1 cellular context compared by ENCODE assay signal in the genomic region with DNA sequence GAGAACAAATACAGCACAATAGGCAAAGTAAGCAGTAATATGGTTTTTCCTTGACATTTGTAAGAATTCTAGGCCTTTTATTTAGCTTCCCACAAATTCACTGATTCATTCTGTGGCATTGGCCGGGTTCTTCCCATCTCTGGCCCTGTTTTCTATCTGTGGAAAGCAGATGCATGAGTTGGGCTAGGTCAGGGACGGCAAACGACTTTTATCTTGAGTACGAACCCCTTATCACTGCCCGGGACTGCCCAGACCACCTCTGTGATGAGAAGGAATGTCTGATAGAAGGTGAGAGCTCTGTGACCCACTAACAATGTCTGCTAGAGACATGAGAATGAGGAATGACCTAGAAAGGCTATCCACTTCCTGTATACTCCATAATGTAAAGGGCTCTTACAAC.
TF ChIP-seq lines count a peak whose summit lies in the region.

No MANE protein-coding gene starts in this region.

TF ChIP-seq in K562, 482 proteins besides CTCF, POLR2A, EP300 and RAD21 (continues in another document):
- TF ChIP-seq EZH2 (IDR thresholded peaks at IDR 0.05; ENCODE audit: borderline replicate concordance, low read depth, low read length) (no peak), CHCHD3 (CRISPR knock-in tag; IDR thresholded peaks at IDR 0.05) (no peak), ZNF239 (CRISPR knock-in tag; IDR thresholded peaks at IDR 0.05) (no peak), NFRKB (IDR thresholded peaks at IDR 0.05; ENCODE audit: low read depth) (no peak), ETS2 (tag; IDR thresholded peaks at IDR 0.05; ENCODE audit: borderline replicate concordance, poor library complexity, severe bottlenecking) (no peak), POLR2H (tag; IDR thresholded peaks at IDR 0.05; ENCODE audit: low read depth) (no peak), NFIX (CRISPR knock-in tag; IDR thresholded peaks at IDR 0.05; ENCODE audit: low read depth) (no peak), ZKSCAN8 (CRISPR knock-in tag; IDR thresholded peaks at IDR 0.05) (no peak), NRF1 (conservative IDR thresholded peaks at IDR 0.05 in 1 of 2, IDR thresholded peaks at IDR 0.05 in 1 of 2) (no peak), POLR2G (IDR thresholded peaks at IDR 0.05; ENCODE audit: low read depth, low read length) (no peak), SRSF9 (IDR thresholded peaks at IDR 0.05; ENCODE audit: borderline replicate concordance, low read depth, low read length) (no peak), ZNF79 (CRISPR knock-in tag; IDR thresholded peaks at IDR 0.05; ENCODE audit: low read depth) (no peak), MTA3 (IDR thresholded peaks at IDR 0.05; ENCODE audit: borderline replicate concordance) (peak; percentile 60; the same call in 1 of the 2 replicates), HDAC3 (IDR thresholded peaks at IDR 0.05; ENCODE audit: borderline replicate concordance, partially characterized antibody) (peak; percentile 86), CBFA2T3 (IDR thresholded peaks at IDR 0.05) (peak; percentile 98), ZNF696 (CRISPR knock-in tag; conservative IDR thresholded peaks at IDR 0.05) (no peak), HDAC2 (IDR thresholded peaks at IDR 0.05) (peak; percentile 54; the same call in 1 of the 2 replicates), RBM25 (IDR thresholded peaks at IDR 0.05; ENCODE audit: low read depth, low read length, severe bottlenecking) (no peak), ILK (tag; IDR thresholded peaks at IDR 0.05; ENCODE audit: borderline replicate concordance, low read depth) (no peak), KDM1A (IDR thresholded peaks at IDR 0.05) (peak; percentile 83 to 89), E2F1 (CRISPR knock-in tag; IDR thresholded peaks at IDR 0.05) (no peak), E2F3 (CRISPR knock-in tag; IDR thresholded peaks at IDR 0.05) (no peak), OTX1 (CRISPR knock-in tag; IDR thresholded peaks at IDR 0.05) (no peak), KLF1 (tag; IDR thresholded peaks at IDR 0.05) (no peak), SMC3 (conservative IDR thresholded peaks at IDR 0.05; ENCODE audit: insufficient read depth, low read depth, low read length) (no peak), PHB (CRISPR knock-in tag; IDR thresholded peaks at IDR 0.05) (no peak), NEUROD1 (IDR thresholded peaks at IDR 0.05; ENCODE audit: borderline replicate concordance, low read depth, low read length, partially characterized antibody) (no peak), VEZF1 (CRISPR knock-in tag; IDR thresholded peaks at IDR 0.05) (0 out of 2 replicates have a peak, but pooled peaks have one; percentile 12), ZBTB7A (IDR thresholded peaks at IDR 0.05; ENCODE audit: borderline replicate concordance, control insufficient read depth, low read depth, low read length) (no peak), GTF2A2 (tag; IDR thresholded peaks at IDR 0.05) (no peak), CCAR2 (IDR thresholded peaks at IDR 0.05; ENCODE audit: low read depth, low read length) (no peak), FIP1L1 (IDR thresholded peaks at IDR 0.05; ENCODE audit: low read depth, low read length, poor library complexity, severe bottlenecking) (no peak), ZNF41 (CRISPR knock-in tag; conservative IDR thresholded peaks at IDR 0.05) (no peak), FOXJ3 (CRISPR knock-in tag; IDR thresholded peaks at IDR 0.05) (no peak), SMARCE1 (IDR thresholded peaks at IDR 0.05) (peak; percentile 77), TOE1 (IDR thresholded peaks at IDR 0.05; ENCODE audit: borderline replicate concordance) (peak; percentile 60; the same call in 1 of the 2 replicates), TOE1 (CRISPR knock-in tag; IDR thresholded peaks at IDR 0.05; ENCODE audit: borderline replicate concordance, low read depth) (no peak), HEY1 (CRISPR knock-in tag; IDR thresholded peaks at IDR 0.05; ENCODE audit: borderline replicate concordance) (no peak), PML (IDR thresholded peaks at IDR 0.05; ENCODE audit: low read length) (peak; percentile 86), PRMT5 (CRISPR knock-in tag; IDR thresholded peaks at IDR 0.05) (no peak), HOXB6 (CRISPR knock-in tag; IDR thresholded peaks at IDR 0.05; ENCODE audit: borderline replicate concordance) (no peak), ZBED1 (IDR thresholded peaks at IDR 0.05) (no peak), BRD4 (IDR thresholded peaks at IDR 0.05) (no peak), ZNF512 (tag; IDR thresholded peaks at IDR 0.05) (no peak), RBM17 (IDR thresholded peaks at IDR 0.05; ENCODE audit: borderline replicate concordance, low read depth, low read length) (no peak), TAF15 (IDR thresholded peaks at IDR 0.05; ENCODE audit: low read depth, low read length) (no peak), ZNF57 (CRISPR knock-in tag; IDR thresholded peaks at IDR 0.05) (no peak)
- TF ChIP-seq, protein P1, sequence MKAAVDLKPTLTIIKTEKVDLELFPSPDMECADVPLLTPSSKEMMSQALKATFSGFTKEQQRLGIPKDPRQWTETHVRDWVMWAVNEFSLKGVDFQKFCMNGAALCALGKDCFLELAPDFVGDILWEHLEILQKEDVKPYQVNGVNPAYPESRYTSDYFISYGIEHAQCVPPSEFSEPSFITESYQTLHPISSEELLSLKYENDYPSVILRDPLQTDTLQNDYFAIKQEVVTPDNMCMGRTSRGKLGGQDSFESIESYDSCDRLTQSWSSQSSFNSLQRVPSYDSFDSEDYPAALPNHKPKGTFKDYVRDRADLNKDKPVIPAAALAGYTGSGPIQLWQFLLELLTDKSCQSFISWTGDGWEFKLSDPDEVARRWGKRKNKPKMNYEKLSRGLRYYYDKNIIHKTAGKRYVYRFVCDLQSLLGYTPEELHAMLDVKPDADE (conservative IDR thresholded peaks at IDR 0.05; ENCODE audit: control insufficient read depth, low read depth, low read length) = no peak
- TF ChIP-seq, protein P2, sequence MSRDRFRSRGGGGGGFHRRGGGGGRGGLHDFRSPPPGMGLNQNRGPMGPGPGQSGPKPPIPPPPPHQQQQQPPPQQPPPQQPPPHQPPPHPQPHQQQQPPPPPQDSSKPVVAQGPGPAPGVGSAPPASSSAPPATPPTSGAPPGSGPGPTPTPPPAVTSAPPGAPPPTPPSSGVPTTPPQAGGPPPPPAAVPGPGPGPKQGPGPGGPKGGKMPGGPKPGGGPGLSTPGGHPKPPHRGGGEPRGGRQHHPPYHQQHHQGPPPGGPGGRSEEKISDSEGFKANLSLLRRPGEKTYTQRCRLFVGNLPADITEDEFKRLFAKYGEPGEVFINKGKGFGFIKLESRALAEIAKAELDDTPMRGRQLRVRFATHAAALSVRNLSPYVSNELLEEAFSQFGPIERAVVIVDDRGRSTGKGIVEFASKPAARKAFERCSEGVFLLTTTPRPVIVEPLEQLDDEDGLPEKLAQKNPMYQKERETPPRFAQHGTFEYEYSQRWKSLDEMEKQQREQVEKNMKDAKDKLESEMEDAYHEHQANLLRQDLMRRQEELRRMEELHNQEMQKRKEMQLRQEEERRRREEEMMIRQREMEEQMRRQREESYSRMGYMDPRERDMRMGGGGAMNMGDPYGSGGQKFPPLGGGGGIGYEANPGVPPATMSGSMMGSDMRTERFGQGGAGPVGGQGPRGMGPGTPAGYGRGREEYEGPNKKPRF (IDR thresholded peaks at IDR 0.05; ENCODE audit: low read depth, low read length) = no peak
- TF ChIP-seq, protein P3, sequence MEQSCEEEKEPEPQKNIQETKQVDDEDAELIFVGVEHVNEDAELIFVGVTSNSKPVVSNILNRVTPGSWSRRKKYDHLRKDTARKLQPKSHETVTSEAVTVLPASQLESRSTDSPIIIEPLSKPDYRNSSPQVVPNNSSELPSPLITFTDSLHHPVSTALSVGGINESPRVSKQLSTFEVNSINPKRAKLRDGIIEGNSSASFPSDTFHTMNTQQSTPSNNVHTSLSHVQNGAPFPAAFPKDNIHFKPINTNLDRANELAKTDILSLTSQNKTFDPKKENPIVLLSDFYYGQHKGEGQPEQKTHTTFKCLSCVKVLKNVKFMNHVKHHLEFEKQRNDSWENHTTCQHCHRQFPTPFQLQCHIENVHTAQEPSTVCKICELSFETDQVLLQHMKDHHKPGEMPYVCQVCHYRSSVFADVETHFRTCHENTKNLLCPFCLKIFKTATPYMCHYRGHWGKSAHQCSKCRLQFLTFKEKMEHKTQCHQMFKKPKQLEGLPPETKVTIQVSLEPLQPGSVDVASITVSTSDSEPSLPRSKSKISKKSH (CRISPR knock-in tag; IDR thresholded peaks at IDR 0.05) = no peak
- TF ChIP-seq, protein P4, sequence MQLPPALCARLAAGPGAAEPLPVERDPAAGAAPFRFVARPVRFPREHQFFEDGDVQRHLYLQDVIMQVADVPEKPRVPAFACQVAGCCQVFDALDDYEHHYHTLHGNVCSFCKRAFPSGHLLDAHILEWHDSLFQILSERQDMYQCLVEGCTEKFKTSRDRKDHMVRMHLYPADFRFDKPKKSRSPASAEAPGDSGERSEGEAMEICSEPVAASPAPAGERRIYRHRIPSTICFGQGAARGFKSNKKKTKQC (CRISPR knock-in tag; IDR thresholded peaks at IDR 0.05) = no peak
- TF ChIP-seq, protein P5, sequence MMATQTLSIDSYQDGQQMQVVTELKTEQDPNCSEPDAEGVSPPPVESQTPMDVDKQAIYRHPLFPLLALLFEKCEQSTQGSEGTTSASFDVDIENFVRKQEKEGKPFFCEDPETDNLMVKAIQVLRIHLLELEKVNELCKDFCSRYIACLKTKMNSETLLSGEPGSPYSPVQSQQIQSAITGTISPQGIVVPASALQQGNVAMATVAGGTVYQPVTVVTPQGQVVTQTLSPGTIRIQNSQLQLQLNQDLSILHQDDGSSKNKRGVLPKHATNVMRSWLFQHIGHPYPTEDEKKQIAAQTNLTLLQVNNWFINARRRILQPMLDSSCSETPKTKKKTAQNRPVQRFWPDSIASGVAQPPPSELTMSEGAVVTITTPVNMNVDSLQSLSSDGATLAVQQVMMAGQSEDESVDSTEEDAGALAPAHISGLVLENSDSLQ (IDR thresholded peaks at IDR 0.05) = peak; percentile 6; the same call in 1 of the 2 replicates
- TF ChIP-seq, protein P6, sequence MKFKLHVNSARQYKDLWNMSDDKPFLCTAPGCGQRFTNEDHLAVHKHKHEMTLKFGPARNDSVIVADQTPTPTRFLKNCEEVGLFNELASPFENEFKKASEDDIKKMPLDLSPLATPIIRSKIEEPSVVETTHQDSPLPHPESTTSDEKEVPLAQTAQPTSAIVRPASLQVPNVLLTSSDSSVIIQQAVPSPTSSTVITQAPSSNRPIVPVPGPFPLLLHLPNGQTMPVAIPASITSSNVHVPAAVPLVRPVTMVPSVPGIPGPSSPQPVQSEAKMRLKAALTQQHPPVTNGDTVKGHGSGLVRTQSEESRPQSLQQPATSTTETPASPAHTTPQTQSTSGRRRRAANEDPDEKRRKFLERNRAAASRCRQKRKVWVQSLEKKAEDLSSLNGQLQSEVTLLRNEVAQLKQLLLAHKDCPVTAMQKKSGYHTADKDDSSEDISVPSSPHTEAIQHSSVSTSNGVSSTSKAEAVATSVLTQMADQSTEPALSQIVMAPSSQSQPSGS (CRISPR knock-in tag; IDR thresholded peaks at IDR 0.05) = no peak
- TF ChIP-seq, protein P7, sequence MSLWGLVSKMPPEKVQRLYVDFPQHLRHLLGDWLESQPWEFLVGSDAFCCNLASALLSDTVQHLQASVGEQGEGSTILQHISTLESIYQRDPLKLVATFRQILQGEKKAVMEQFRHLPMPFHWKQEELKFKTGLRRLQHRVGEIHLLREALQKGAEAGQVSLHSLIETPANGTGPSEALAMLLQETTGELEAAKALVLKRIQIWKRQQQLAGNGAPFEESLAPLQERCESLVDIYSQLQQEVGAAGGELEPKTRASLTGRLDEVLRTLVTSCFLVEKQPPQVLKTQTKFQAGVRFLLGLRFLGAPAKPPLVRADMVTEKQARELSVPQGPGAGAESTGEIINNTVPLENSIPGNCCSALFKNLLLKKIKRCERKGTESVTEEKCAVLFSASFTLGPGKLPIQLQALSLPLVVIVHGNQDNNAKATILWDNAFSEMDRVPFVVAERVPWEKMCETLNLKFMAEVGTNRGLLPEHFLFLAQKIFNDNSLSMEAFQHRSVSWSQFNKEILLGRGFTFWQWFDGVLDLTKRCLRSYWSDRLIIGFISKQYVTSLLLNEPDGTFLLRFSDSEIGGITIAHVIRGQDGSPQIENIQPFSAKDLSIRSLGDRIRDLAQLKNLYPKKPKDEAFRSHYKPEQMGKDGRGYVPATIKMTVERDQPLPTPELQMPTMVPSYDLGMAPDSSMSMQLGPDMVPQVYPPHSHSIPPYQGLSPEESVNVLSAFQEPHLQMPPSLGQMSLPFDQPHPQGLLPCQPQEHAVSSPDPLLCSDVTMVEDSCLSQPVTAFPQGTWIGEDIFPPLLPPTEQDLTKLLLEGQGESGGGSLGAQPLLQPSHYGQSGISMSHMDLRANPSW (CRISPR knock-in tag; IDR thresholded peaks at IDR 0.05) = no peak
